ENCODE assay signal across 23 cellular contexts in genomic region chr2:82215212-82215611, GRCh38.
"Had no signal": no experiment of that assay in that cellular context is flagged by ENCODE, and none has a peak within 500 bp of the region (broad histone marks: within the 10 kb centered on the region; RNA-seq: fewer than 3 reads in every experiment).

No MANE protein-coding gene starts in this region.

- ATAC-seq: activated naive CD8-positive, alpha-beta T cell treated with anti-CD3 and anti-CD28 coated beads, Interleukin-2, amount 50 U/mL, for 24 hours; foreskin keratinocyte; heart left ventricle; mucosa of descending colon; natural killer cell treated with Interleukin-12 subunit alpha and Interleukin-12 subunit beta and Interleukin-15 and Interleukin-18, amount 100 ng/mL, for 72 hours; right lobe of liver; T-helper 17 cell had no signal

- H3K4me1 ChIP-seq: breast epithelium, esophagus muscularis mucosa, foreskin keratinocyte, heart left ventricle, right lobe of liver, uterus had no signal

- H3K4me3 ChIP-seq: breast epithelium, esophagus muscularis mucosa, heart left ventricle, mucosa of descending colon, right lobe of liver, thoracic aorta, uterus had no signal

- H3K9me3 ChIP-seq: breast epithelium, esophagus muscularis mucosa, mucosa of descending colon, right lobe of liver, thoracic aorta, uterus had no signal

- H3K27me3 ChIP-seq: breast epithelium, esophagus muscularis mucosa, foreskin keratinocyte, heart left ventricle, right lobe of liver, uterus had no signal

- H3K36me3 ChIP-seq: breast epithelium, esophagus muscularis mucosa, heart left ventricle, right lobe of liver, thoracic aorta, uterus had no signal

- H3K27ac ChIP-seq: breast epithelium, esophagus muscularis mucosa, foreskin keratinocyte, heart left ventricle, right lobe of liver, thoracic aorta, uterus had no signal

- DNase-seq: activated CD4-positive, alpha-beta memory T cell treated with anti-CD3 and anti-CD28 coated beads for 36 hours; activated CD4-positive, alpha-beta T cell treated with anti-CD3 and anti-CD28 coated beads, Interleukin-2, amount 10 ng/mL, durations not matched to agents 24 days and 14 days; activated CD4-positive, CD25-positive, alpha-beta regulatory T cell treated with anti-CD3 and anti-CD28 coated beads, Interleukin-2, amount 50 U/mL, for 72 hours; activated CD8-positive, alpha-beta memory T cell treated with anti-CD3 and anti-CD28 coated beads, Interleukin-2, amount 50 U/mL, for 4 hours; activated naive CD8-positive, alpha-beta T cell treated with anti-CD3 and anti-CD28 coated beads, Interleukin-2, amount 50 U/mL, for 24 hours; activated T-cell treated with anti-CD3 and anti-CD28 coated beads, Interleukin-2, amount 50 U/mL, for 24 hours; central memory CD4-positive, alpha-beta T cell; endodermal cell; foreskin keratinocyte; heart left ventricle; hypothalamus; immature natural killer cell; stimulated activated CD4-positive, alpha-beta T cell treated with anti-CD3 and anti-CD28 coated beads, Interleukin-4, amount 100 ng/mL, for 1 hour; T-helper 17 cell; T1000; trophoblast cell; uterus had no signal
